In genomic region chr12:57332646-57333312, GRCh38 we compare ENCODE assay signal across 32 cellular contexts.
DNase-seq lines count a peak whose midpoint lies in the region; ATAC-seq, FAIRE-seq and TF ChIP-seq lines count a peak whose summit lies in the region.
"Had no signal": no experiment of that assay in that cellular context is flagged by ENCODE, and none has a peak within 500 bp of the region (broad histone marks: within the 10 kb centered on the region; RNA-seq: fewer than 3 reads in every experiment).

No MANE protein-coding gene starts in this region.

- TF ChIP-seq CTCF in cardiac fibroblast (IDR thresholded peaks at IDR 0.05; ENCODE audit: low read depth, low read length) (no peak), keratinocyte (optimal IDR thresholded peaks at IDR 0.05 in 1 of 3, IDR thresholded peaks at IDR 0.05 in 1 of 3, conservative IDR thresholded peaks at IDR 0.05 in 1 of 3; ENCODE audit: extremely low read depth in 1 of 3, insufficient read depth in 2 of 3, low read length in 3 of 3) (no peak)

- no peaks in the 10 kb centered on the region for H3K27me3 Mint-ChIP-seq in activated T-cell treated with anti-CD3 and anti-CD28 coated beads, Interleukin-2, amount 50 U/mL, for 24 hours
- no peaks in the 10 kb centered on the region for H3K27me3 Mint-ChIP-seq in activated T-cell treated with anti-CD3 and anti-CD28 coated beads, Interleukin-2, amount 50 U/mL, for 72 hours (ENCODE audit: low read depth)
- H3K27me3 Mint-ChIP-seq: activated CD4-positive, alpha-beta T cell treated with anti-CD3 and anti-CD28 coated beads, Interleukin-2, amount 10 ng/mL, durations not matched to agents 24 days and 14 days; B cell; T-helper 17 cell had no signal

- ATAC-seq in GM21515 (IDR thresholded peaks at IDR 0.05; ENCODE audit: unreplicated experiment) (no peak), HG02763 (IDR thresholded peaks at IDR 0.05; ENCODE audit: unreplicated experiment) (no peak)
- no peak for ATAC-seq in activated T-cell treated with anti-CD3 and anti-CD28 coated beads, Interleukin-2, amount 50 U/mL, for 72 hours (replicated peaks in 1 of 2)
- ATAC-seq: activated naive CD4-positive, alpha-beta T cell treated with anti-CD3 and anti-CD28 coated beads, Interleukin-2, amount 50 U/mL, for 72 hours; HCT116; left lung; T-helper 17 cell had no signal

- H3K27ac ChIP-seq in keratinocyte (ENCODE audit: control insufficient read depth, insufficient read depth, low read length) = peak overlapping the region; percentile 1
- H3K27ac ChIP-seq: ascending aorta, HL-60, left lung, RWPE1, sigmoid colon, SK-N-MC, transverse colon had no signal

- peaks cover 11% of the 10 kb centered on the region for H3K4me1 ChIP-seq in keratinocyte (ENCODE audit: control insufficient read depth, extremely low read depth, insufficient read depth, low read length)
- H3K4me1 ChIP-seq: left lung, transverse colon had no signal

- H3K9me3 Mint-ChIP-seq in activated T-cell treated with anti-CD3 and anti-CD28 coated beads, Interleukin-2, amount 50 U/mL, for 24 hours = no peaks in the 10 kb centered on the region
- peaks cover 0 to 4% of the 10 kb centered on the region in 2 donors for H3K9me3 Mint-ChIP-seq in activated T-cell treated with anti-CD3 and anti-CD28 coated beads, Interleukin-2, amount 50 U/mL, for 72 hours
- H3K9me3 Mint-ChIP-seq: activated naive CD4-positive, alpha-beta T cell treated with anti-CD3 and anti-CD28 coated beads, Interleukin-2, amount 50 U/mL, for 72 hours; immature natural killer cell had no signal

- H3K27ac Mint-ChIP-seq in activated T-cell treated with anti-CD3 and anti-CD28 coated beads, Interleukin-2, amount 50 U/mL, for 24 hours = peak overlapping the region; percentile 3
- no peak overlapping the region for H3K27ac Mint-ChIP-seq in activated T-cell treated with anti-CD3 and anti-CD28 coated beads, Interleukin-2, amount 50 U/mL, for 72 hours
- H3K27ac Mint-ChIP-seq: activated CD4-positive, alpha-beta T cell treated with anti-CD3 and anti-CD28 coated beads, Interleukin-2, amount 10 ng/mL, durations not matched to agents 24 days and 14 days; activated naive CD4-positive, alpha-beta T cell treated with anti-CD3 and anti-CD28 coated beads, Interleukin-2, amount 50 U/mL, for 72 hours; activated T-helper 1 cell treated with anti-CD3 and anti-CD28 coated beads, Interleukin-12 subunit alpha, Interleukin-12 subunit beta, Interleukin-2, Interleukin-4 antibody, amounts not matched to agents 30 ng/mL and 10 ng/mL and 1 ng/mL, durations not matched to agents 14 hours and 24 hours and 36 hours; B cell; nephron; T-helper 17 cell had no signal

- H2AFZ ChIP-seq in keratinocyte (ENCODE audit: control insufficient read depth, low read length) = no peak overlapping the region

- dilution Hi-C loops in keratinocyte (cut with MboI; ENCODE audit: extremely low pct_ligation_motif_present, low sequenced_read_pairs) = no loop called here

- H3K4me3 Mint-ChIP-seq in activated T-cell treated with anti-CD3 and anti-CD28 coated beads, Interleukin-2, amount 50 U/mL, for 24 hours = no peak overlapping the region
- H3K4me3 Mint-ChIP-seq in activated T-cell treated with anti-CD3 and anti-CD28 coated beads, Interleukin-2, amount 50 U/mL, for 72 hours = no peak overlapping the region
- H3K4me3 Mint-ChIP-seq: activated CD4-positive, alpha-beta T cell treated with anti-CD3 and anti-CD28 coated beads, Interleukin-2, amount 10 ng/mL, durations not matched to agents 24 days and 14 days; activated T-helper 1 cell treated with anti-CD3 and anti-CD28 coated beads, Interleukin-12 subunit alpha, Interleukin-12 subunit beta, Interleukin-2, Interleukin-4 antibody, amounts not matched to agents 30 ng/mL and 10 ng/mL and 1 ng/mL, durations not matched to agents 14 hours and 24 hours and 36 hours; B cell; immature natural killer cell; nephron; T-helper 17 cell had no signal

- H3K36me3 ChIP-seq in keratinocyte (ENCODE audit: control insufficient read depth in 2 of 2, extremely low read depth in 1 of 2, insufficient read depth in 2 of 2, low read length in 2 of 2) = no peaks in the 10 kb centered on the region
- H3K36me3 ChIP-seq: left lung, transverse colon had no signal

- peaks cover 33% of the 10 kb centered on the region for H3K36me3 Mint-ChIP-seq in activated T-cell treated with anti-CD3 and anti-CD28 coated beads, Interleukin-2, amount 50 U/mL, for 24 hours (ENCODE audit: low read depth)
- peaks cover 4 to 9% of the 10 kb centered on the region in 2 donors for H3K36me3 Mint-ChIP-seq in activated T-cell treated with anti-CD3 and anti-CD28 coated beads, Interleukin-2, amount 50 U/mL, for 72 hours (ENCODE audit: insufficient read depth in 2 of 2)

- no peaks in the 10 kb centered on the region for H3K9me3 ChIP-seq in keratinocyte (ENCODE audit: control insufficient read depth, low read depth, low read length)
- H3K9me3 ChIP-seq: ascending aorta, left lung, sigmoid colon, transverse colon had no signal

- no peak overlapping the region for H3K9ac ChIP-seq in keratinocyte (ENCODE audit: control insufficient read depth, extremely low read depth, insufficient read depth, low read length)

- H3K27me3 ChIP-seq in keratinocyte (ENCODE audit: control insufficient read depth, extremely low read depth, insufficient read depth, low read length) = no peaks in the 10 kb centered on the region
- H3K27me3 ChIP-seq: ascending aorta, left lung, sigmoid colon, transverse colon had no signal

- peak overlapping the region; percentile 34 for H3K4me2 ChIP-seq in keratinocyte (ENCODE audit: control insufficient read depth, extremely low read depth, insufficient read depth, low read depth, low read length)

- FAIRE-seq in keratinocyte (lab: Jason Lieb, UNC) = no peak
- FAIRE-seq: frontal cortex had no signal

- H3K4me3 ChIP-seq in cardiac fibroblast (replicated peaks in 1 of 2; ENCODE audit: low read depth in 2 of 2, low read length in 2 of 2) (no peak overlapping the region), keratinocyte (ENCODE audit: control insufficient read depth in 2 of 3, extremely low read depth in 1 of 3, insufficient read depth in 2 of 3, low read depth in 1 of 3, low read length in 3 of 3) (no peak overlapping the region)
- H3K4me3 ChIP-seq: ascending aorta, left lung, sigmoid colon, SK-N-MC, transverse colon had no signal

- DNase-seq in activated T-cell treated with anti-CD3 and anti-CD28 coated beads, Interleukin-2, amount 50 U/mL, for 24 hours = no peak
- DNase-seq in activated T-cell treated with anti-CD3 and anti-CD28 coated beads for 4 hours (no peak), cardiac fibroblast (ENCODE audit: low read depth in 2 of 2) (peak; percentile 14 to 66), keratinocyte (ENCODE audit: low read depth, low spot score) (no peak), NCI-H2171 (lab: John Stamatoyannopoulos, UW) (no peak)
- no peak for DNase-seq in activated T-cell treated with anti-CD3 and anti-CD28 coated beads, Interleukin-2, amount 50 U/mL, for 72 hours
- DNase-seq: 8988T; activated CD4-positive, alpha-beta T cell treated with anti-CD3 and anti-CD28 coated beads, Interleukin-2, amount 10 ng/mL, durations not matched to agents 24 days and 14 days; cerebellar nuclear complex; hippocampal formation; immature natural killer cell; left lung; NCI-H1092 treated with DMSO at 0.1 percent for 48 hours; NCI-H1930; NCI-H345; NCI-H774; sigmoid colon; stimulated activated CD8-positive, alpha-beta memory T cell treated with anti-CD3 and anti-CD28 coated beads, Interleukin-4, amount 100 ng/mL, for 48 hours; T-helper 17 cell; transverse colon had no signal

- no peaks in the 10 kb centered on the region for H4K20me1 ChIP-seq in keratinocyte (ENCODE audit: control insufficient read depth, extremely low read depth, insufficient read depth, low read length)

- H3K9me1 ChIP-seq in keratinocyte (ENCODE audit: control insufficient read depth, extremely low read depth, insufficient read depth, low read length) = no peaks in the 10 kb centered on the region

- no peaks in the 10 kb centered on the region for H3K79me2 ChIP-seq in keratinocyte (ENCODE audit: control insufficient read depth, insufficient read depth, low read length)

- H3K4me1 Mint-ChIP-seq in activated T-cell treated with anti-CD3 and anti-CD28 coated beads, Interleukin-2, amount 50 U/mL, for 24 hours (ENCODE audit: low read depth) = peaks cover 4% of the 10 kb centered on the region
- H3K4me1 Mint-ChIP-seq in activated T-cell treated with anti-CD3 and anti-CD28 coated beads, Interleukin-2, amount 50 U/mL, for 72 hours (ENCODE audit: low read depth) = no peaks in the 10 kb centered on the region
- H3K4me1 Mint-ChIP-seq: activated CD4-positive, alpha-beta T cell treated with anti-CD3 and anti-CD28 coated beads, Interleukin-2, amount 10 ng/mL, durations not matched to agents 24 days and 14 days; B cell; nephron had no signal

Comparison
In these comparisons a context has a peak if more than half of its experiments do, and no peak if none do; other contexts are left out.
1. DNase-seq: peak in cardiac fibroblast (2 of 2); none in activated T-cell treated with anti-CD3 and anti-CD28 coated beads, Interleukin-2, amount 50 U/mL, for 24 hours (single experiment), activated T-cell treated with anti-CD3 and anti-CD28 coated beads for 4 hours (single experiment), keratinocyte (single experiment), NCI-H2171 (single experiment) and activated T-cell treated with anti-CD3 and anti-CD28 coated beads, Interleukin-2, amount 50 U/mL, for 72 hours (0 of 2).